10 cellular contexts compared by ENCODE assay signal in the genomic region with DNA sequence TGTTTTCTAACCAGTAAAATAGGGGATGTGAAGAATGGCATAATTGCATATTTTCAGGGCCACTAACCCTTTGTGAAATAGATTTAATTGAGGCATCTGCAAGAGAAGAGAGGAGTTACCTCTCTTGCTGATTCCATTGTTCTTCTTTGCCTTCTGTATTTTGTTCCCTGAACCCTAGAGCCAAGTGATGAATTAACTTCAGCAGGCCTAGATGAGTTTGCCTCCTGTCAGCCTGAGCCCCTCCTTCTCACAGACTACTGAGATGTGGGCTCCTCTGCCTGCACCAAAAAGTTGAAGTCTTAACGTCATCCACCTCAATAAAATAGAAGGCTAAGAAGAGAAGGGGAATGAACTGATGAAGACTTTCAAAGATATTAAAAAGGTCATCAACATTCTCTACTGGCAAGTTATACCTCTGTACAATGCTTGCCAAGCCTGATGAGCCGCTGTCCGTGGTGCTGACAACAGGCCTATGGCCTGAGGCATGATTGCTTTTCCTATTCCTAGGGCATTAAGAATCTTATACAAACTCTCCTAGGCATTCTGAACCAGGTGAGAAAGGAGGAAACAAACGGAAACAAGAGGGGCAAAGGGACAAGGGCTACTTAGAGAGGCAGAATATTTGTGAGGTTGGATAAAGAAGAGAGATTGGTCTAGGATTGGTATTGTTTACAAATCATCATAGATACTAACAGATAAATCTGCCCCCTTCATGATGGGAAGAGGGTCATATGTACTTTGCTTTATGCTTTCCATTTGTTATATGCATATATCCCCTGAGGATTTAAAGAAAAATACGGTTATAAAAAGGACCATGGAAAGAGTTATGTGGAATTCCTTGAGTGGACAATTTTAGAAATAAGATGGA. TPM values are rescaled to one million over a fixed set of nuclear protein-coding genes. Genes with fewer than 3 reads are reported as not detected.
DNase-seq lines count a peak whose midpoint lies in the region; ATAC-seq, FAIRE-seq and TF ChIP-seq lines count a peak whose summit lies in the region.
"Had no signal": no experiment of that assay in that cellular context is flagged by ENCODE, and none has a peak within 500 bp of the region (broad histone marks: within the 10 kb centered on the region; RNA-seq: fewer than 3 reads in every experiment).

No MANE protein-coding gene starts in this region.

- POLR2A ChIA-PET in activated CD4-positive, alpha-beta T cell treated with anti-CD3 and anti-CD28 coated beads, Interleukin-2, amount 10 ng/mL, durations not matched to agents 7 days and 5 days (lab: Charles Lee): no interaction called here

- H3K4me1 ChIP-seq in heart right ventricle: no peaks in the 10 kb centered on the region
- no peaks in the 10 kb centered on the region for H3K4me1 ChIP-seq in right atrium auricular region

- intact Hi-C loops in heart right ventricle (cut with DNase I): no loop called here

- no peaks in the 10 kb centered on the region for H3K36me3 ChIP-seq in heart right ventricle
- no peaks in the 10 kb centered on the region for H3K36me3 ChIP-seq in right atrium auricular region

- TF ChIP-seq CTCF in heart right ventricle (IDR thresholded peaks at IDR 0.05) (no peak), right atrium auricular region (IDR thresholded peaks at IDR 0.05) (no peak), type B pancreatic cell (conservative IDR thresholded peaks at IDR 0.05) (no peak)

- H3K9me3 Mint-ChIP-seq in activated CD4-positive, alpha-beta T cell treated with anti-CD3 and anti-CD28 coated beads, Interleukin-2, amount 10 ng/mL, durations not matched to agents 7 days and 5 days: no peaks in the 10 kb centered on the region
- peaks cover 6% of the 10 kb centered on the region for H3K9me3 Mint-ChIP-seq in type B pancreatic cell

- CTCF ChIA-PET in activated CD4-positive, alpha-beta T cell treated with anti-CD3 and anti-CD28 coated beads, Interleukin-2, amount 10 ng/mL, durations not matched to agents 7 days and 5 days (lab: Charles Lee): no interaction called here

- no peaks in the 10 kb centered on the region for H3K4me1 Mint-ChIP-seq in activated CD4-positive, alpha-beta T cell treated with anti-CD3 and anti-CD28 coated beads, Interleukin-2, amount 10 ng/mL, durations not matched to agents 7 days and 5 days
- H3K4me1 Mint-ChIP-seq in type B pancreatic cell (ENCODE audit: unreplicated experiment): peaks cover 20% of the 10 kb centered on the region
- H3K4me1 Mint-ChIP-seq: CD4-positive, alpha-beta memory T cell had no signal

- 15% methylated on average over 5 of the region's 5 CpGs for WGBS in heart right ventricle, 2 donors

- H3K27me3 Mint-ChIP-seq in activated CD4-positive, alpha-beta T cell treated with anti-CD3 and anti-CD28 coated beads, Interleukin-2, amount 10 ng/mL, durations not matched to agents 7 days and 5 days: peaks cover 26% of the 10 kb centered on the region
- H3K27me3 Mint-ChIP-seq in type B pancreatic cell: no peaks in the 10 kb centered on the region

- H3K27me3 ChIP-seq in heart right ventricle (peaks cover 0 to 25% (median 8%) of the 10 kb centered on the region in 7 donors), right atrium auricular region (no peaks in the 10 kb centered on the region)

- H3K4me3 ChIP-seq in heart right ventricle: no peak overlapping the region
- H3K4me3 ChIP-seq in right atrium auricular region: no peak overlapping the region

- no peak overlapping the region for H3K27ac ChIP-seq in heart right ventricle
- H3K27ac ChIP-seq in right atrium auricular region: no peak overlapping the region

- no peak for TF ChIP-seq POLR2A in H54 (IDR thresholded peaks at IDR 0.05; ENCODE audit: low read depth, low read length)

- peak in 1 of 8 donors; percentile 55 for ATAC-seq in heart right ventricle

- no peak overlapping the region for H3K27ac Mint-ChIP-seq in activated CD4-positive, alpha-beta T cell treated with anti-CD3 and anti-CD28 coated beads, Interleukin-2, amount 10 ng/mL, durations not matched to agents 7 days and 5 days
- H3K27ac Mint-ChIP-seq in type B pancreatic cell: no peak overlapping the region
- H3K27ac Mint-ChIP-seq: CD4-positive, alpha-beta memory T cell had no signal

- FAIRE-seq in H54 (lab: Jason Lieb, UNC): no peak
- FAIRE-seq: islet of Langerhans had no signal

- H3K4me3 Mint-ChIP-seq in activated CD4-positive, alpha-beta T cell treated with anti-CD3 and anti-CD28 coated beads, Interleukin-2, amount 10 ng/mL, durations not matched to agents 7 days and 5 days: no peak overlapping the region
- H3K4me3 Mint-ChIP-seq in type B pancreatic cell: no peak overlapping the region
- H3K4me3 Mint-ChIP-seq: CD4-positive, alpha-beta memory T cell had no signal

- DNase-seq in heart right ventricle (peak; percentile 19 to 23), right atrium auricular region (ENCODE audit: low spot score) (no peak), iPS DF 4.7 (ENCODE audit: extremely low read depth, low spot score) (peak; percentile 44), type B pancreatic cell (ENCODE audit: extremely low spot score, unreplicated experiment) (peak; percentile 72), CD1c-positive myeloid dendritic cell (ENCODE audit: extremely low spot score) (no peak), H54 (ENCODE audit: insufficient read length, low spot score) (no peak)
- DNase-seq in activated CD4-positive, alpha-beta T cell treated with anti-CD3 and anti-CD28 coated beads, Interleukin-2, amount 10 ng/mL, durations not matched to agents 7 days and 5 days: peak; percentile 41
- no peak for DNase-seq in central memory CD4-positive, alpha-beta T cell

- no peaks in the 10 kb centered on the region for H3K36me3 Mint-ChIP-seq in activated CD4-positive, alpha-beta T cell treated with anti-CD3 and anti-CD28 coated beads, Interleukin-2, amount 10 ng/mL, durations not matched to agents 7 days and 5 days (ENCODE audit: low read depth)
- H3K36me3 Mint-ChIP-seq in type B pancreatic cell: no peaks in the 10 kb centered on the region
- H3K36me3 Mint-ChIP-seq: CD4-positive, alpha-beta memory T cell had no signal

- H3K9me3 ChIP-seq in heart right ventricle: no peaks in the 10 kb centered on the region
- H3K9me3 ChIP-seq in right atrium auricular region: no peaks in the 10 kb centered on the region

RNA-seq across cellular contexts. Expression of gene CD24, which starts 46.8 kb away (rescaled TPM):
- total RNA-seq in heart right ventricle: 1 to 10 TPM in 1 of 10 donors, under 1 TPM in 7, not detected in 2; 0.17 to 1.6 (median 0.64) TPM
- polyA plus RNA-seq in heart right ventricle: under 1 TPM; 0.42 to 0.59 TPM
- total RNA-seq in right atrium auricular region: under 1 TPM; 0.41 to 0.63 TPM
- under 1 TPM; 0.22 to 0.31 TPM for total RNA-seq in activated CD4-positive, alpha-beta T cell treated with anti-CD3 and anti-CD28 coated beads, Interleukin-2, amount 10 ng/mL, durations not matched to agents 7 days and 5 days
- total RNA-seq in type B pancreatic cell (ENCODE audit: low replicate concordance): 807 and 1,512 TPM in 2 replicates
- total RNA-seq: CD4-positive, alpha-beta memory T cell had no signal

Comparison
In these comparisons a context has a peak if more than half of its experiments do, and no peak if none do; other contexts are left out.
1. DNase-seq: peak in heart right ventricle (2 of 2), activated CD4-positive, alpha-beta T cell treated with anti-CD3 and anti-CD28 coated beads, Interleukin-2, amount 10 ng/mL, durations not matched to agents 7 days and 5 days (single experiment), iPS DF 4.7 (single experiment) and type B pancreatic cell (single experiment); none in right atrium auricular region (single experiment), central memory CD4-positive, alpha-beta T cell (single experiment), CD1c-positive myeloid dendritic cell (single experiment) and H54 (single experiment).
2. RNA of gene CD24, which starts 46.8 kb away (total RNA-seq): 807 to 1,512 TPM in type B pancreatic cell; 0.17 to 1.6 TPM in heart right ventricle, 0.41 to 0.63 TPM in right atrium auricular region and 0.22 to 0.31 TPM in activated CD4-positive, alpha-beta T cell treated with anti-CD3 and anti-CD28 coated beads, Interleukin-2, amount 10 ng/mL, durations not matched to agents 7 days and 5 days; every median in the first group is over 100 times any median in the second.